Comparison of ENCODE assay signal across 19 cellular contexts in the genomic region with DNA sequence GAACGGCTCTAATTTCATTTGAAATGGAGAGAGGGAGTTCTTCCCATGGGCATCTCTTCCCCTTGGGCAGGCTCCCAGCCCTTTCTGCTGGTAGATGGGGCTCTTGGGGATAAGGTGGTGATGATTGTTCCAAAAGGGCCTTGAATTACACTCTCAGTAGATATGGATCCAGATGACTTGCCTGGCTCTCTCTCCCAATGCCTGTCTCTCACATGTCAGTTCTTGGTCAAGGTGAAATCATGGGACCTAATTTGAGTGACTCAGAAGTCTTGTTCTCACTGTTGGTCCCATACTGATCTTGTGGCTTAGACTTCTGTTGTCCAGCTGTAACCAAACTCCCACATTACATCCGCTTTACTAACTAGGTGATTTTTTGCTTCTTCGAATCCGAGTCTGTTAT.
DNase-seq lines count a peak whose midpoint lies in the region; ATAC-seq and TF ChIP-seq lines count a peak whose summit lies in the region.
"Had no signal": no experiment of that assay in that cellular context is flagged by ENCODE, and none has a peak within 500 bp of the region (broad histone marks: within the 10 kb centered on the region; RNA-seq: fewer than 3 reads in every experiment).

No MANE protein-coding gene starts in this region.

- H4K5ac ChIP-seq in IMR-90 (ENCODE audit: low read depth, low read length) = no peak overlapping the region

- H3K4ac ChIP-seq in IMR-90 (ENCODE audit: low read depth, low read length) = no peak overlapping the region

- no peak overlapping the region for H3K56ac ChIP-seq in IMR-90 (ENCODE audit: extremely low read depth, insufficient read depth, low read length)

- H3K4me1 ChIP-seq in IMR-90 (ENCODE audit: control insufficient read depth, insufficient read depth, low read length) = no peaks in the 10 kb centered on the region

- ATAC-seq in IMR-90 (ENCODE audit: low read depth) (no peak), HG02571 (IDR thresholded peaks at IDR 0.05; ENCODE audit: unreplicated experiment) (no peak)
- ATAC-seq: SK-N-SH treated with all-trans-retinoic acid at 6 μM for 48 hours had no signal

- H2AFZ ChIP-seq in IMR-90 (replicated peaks; ENCODE audit: low read length, poor library complexity) = no peak overlapping the region

- H4K91ac ChIP-seq in IMR-90 (ENCODE audit: insufficient read depth, low read depth, low read length) = no peak overlapping the region

- H4K20me1 ChIP-seq in IMR-90 (ENCODE audit: insufficient read depth, low read length) = no peaks in the 10 kb centered on the region
- H4K20me1 ChIP-seq: BLaER1 treated with 17β-estradiol and CSF1 and Interleukin-3, amounts not matched to agents 10 nM and 100 nM had no signal

- POLR2A ChIA-PET in IMR-90 (lab: Charles Lee; ENCODE audit: unreplicated experiment) = no interaction called here

- dilution Hi-C loops in IMR-90 (cut with HindIII; ENCODE audit: low sequenced_read_pairs, unreplicated experiment) = no loop called here

- H3K9me1 ChIP-seq in IMR-90 (ENCODE audit: insufficient read depth, low read length) = 0 out of 2 replicates have a peak, but pooled peaks cover 4% of the 10 kb centered on the region

- no peak overlapping the region for H3K14ac ChIP-seq in IMR-90 (replicated peaks; ENCODE audit: low read depth, low read length)

- no peak for TF ChIP-seq POLR2A in IMR-90 (IDR thresholded peaks at IDR 0.05; ENCODE audit: low read depth, low read length)

- no peak overlapping the region for H2BK20ac ChIP-seq in IMR-90 (ENCODE audit: low read depth, low read length)

- no peak overlapping the region for H3K27ac ChIP-seq in IMR-90 (ENCODE audit: insufficient read depth, low read length)
- H3K27ac ChIP-seq: BLaER1 treated with 17β-estradiol and CSF1 and Interleukin-3, amounts not matched to agents 10 nM and 100 nM had no signal

- no peak for TF ChIP-seq RAD21 in IMR-90 (IDR thresholded peaks at IDR 0.05; ENCODE audit: low read length)

- no peak overlapping the region for H3K18ac ChIP-seq in IMR-90 (ENCODE audit: low read depth, low read length)

- intact Hi-C loops in IMR-90 (cut with micrococcal nuclease) = no loop called here

- no peak overlapping the region for H3K9ac ChIP-seq in IMR-90 (ENCODE audit: low read depth, low read length)
- H3K9ac ChIP-seq: BLaER1 treated with 17β-estradiol and CSF1 and Interleukin-3, amounts not matched to agents 10 nM and 100 nM had no signal

- BruUV-seq in IMR-90 (replicated peaks; lab: Mats Ljungman, UMichigan) = no TSS peak

- no peak overlapping the region for H2BK15ac ChIP-seq in IMR-90 (ENCODE audit: low read depth, low read length)

- H3K36me3 ChIP-seq in IMR-90 (ENCODE audit: control insufficient read depth, insufficient read depth, low read length) = peaks cover 2% of the 10 kb centered on the region
- H3K36me3 ChIP-seq: BLaER1 treated with 17β-estradiol and CSF1 and Interleukin-3, amounts not matched to agents 10 nM and 100 nM had no signal

- no peak overlapping the region for H3K4me3 ChIP-seq in IMR-90 (ENCODE audit: insufficient read depth, low read depth, low read length)
- H3K4me3 ChIP-seq: BLaER1 treated with 17β-estradiol and CSF1 and Interleukin-3, amounts not matched to agents 10 nM and 100 nM had no signal

- H2BK120ac ChIP-seq in IMR-90 (ENCODE audit: low read depth, low read length) = no peak overlapping the region

- no peak for TF ChIP-seq CTCF in IMR-90 (conservative IDR thresholded peaks at IDR 0.05; ENCODE audit: low read depth, low read length)

- in situ Hi-C loops in IMR-90 (cut with MboI; ENCODE audit: low sequenced_read_pairs) = no loop called here

- no peak overlapping the region for H3K23ac ChIP-seq in IMR-90 (ENCODE audit: low read depth, low read length)

- no peaks in the 10 kb centered on the region; a peak in 1 of 4 replicates for H3K79me1 ChIP-seq in IMR-90 (ENCODE audit: low read depth in 1 of 2, low read length in 2 of 2)

- DNase-seq in Daoy (ENCODE audit: low read depth) = peak; percentile 42
- DNase-seq in IMR-90 = peak; percentile 39
- DNase-seq in astrocyte of the hippocampus (ENCODE audit: low read depth, low spot score) = peak; percentile 58
- peak; percentile 72 for DNase-seq in iris pigment epithelial cell (ENCODE audit: low read depth)
- DNase-seq in NCI-H526 treated with DMSO at 0.1 percent for 48 hours (lab: John Stamatoyannopoulos, UW) = no peak
- DNase-seq in activated effector memory CD4-positive, alpha-beta T cell treated with Interleukin-2 at 50 U/mL for 16 hours = no peak
- no peak for DNase-seq in T1000 (lab: John Stamatoyannopoulos, UW)
- DNase-seq: 8988T, DMS153, HFFc6, NCI-H1092, NCI-H1694, NCI-H2107, NCI-H345, NCI-H748 treated with DMSO at 0.1 percent for 48 hours, Right ventricle myocardium superior had no signal

- no peak overlapping the region for H2AK5ac ChIP-seq in IMR-90 (ENCODE audit: low read depth, low read length)

- H3K9me3 ChIP-seq in IMR-90 (ENCODE audit: control insufficient read depth, insufficient read depth, low read length) = no peaks in the 10 kb centered on the region

- no peak overlapping the region for H2AK9ac ChIP-seq in IMR-90 (replicated peaks; ENCODE audit: low read depth, low read length, poor library complexity)

- H3K4me2 ChIP-seq in IMR-90 (ENCODE audit: low read depth, low read length) = no peak overlapping the region
- H3K4me2 ChIP-seq: BLaER1 treated with 17β-estradiol and CSF1 and Interleukin-3, amounts not matched to agents 10 nM and 100 nM had no signal

- WGBS in IMR-90 (ENCODE audit: extremely low coverage in 2 of 2, insufficient read length in 1 of 2), 2 experiments = 100% methylated on average over 1 of the region's 4 CpGs; no CpG with 5 or more reads in 1 of the 2 experiments

- no peak overlapping the region for H4K8ac ChIP-seq in IMR-90 (ENCODE audit: low read depth in 2 of 2, low read length in 2 of 2)

- no peaks in the 10 kb centered on the region for H3K27me3 ChIP-seq in IMR-90 (ENCODE audit: control insufficient read depth, insufficient read depth, low read length)
- H3K27me3 ChIP-seq: BLaER1 treated with 17β-estradiol and CSF1 and Interleukin-3, amounts not matched to agents 10 nM and 100 nM had no signal

- H2BK5ac ChIP-seq in IMR-90 (ENCODE audit: low read depth, low read length, poor library complexity, severe bottlenecking) = no peak overlapping the region

- CTCF ChIA-PET in IMR-90 (lab: Yijun Ruan, JAX) = no interaction called here

TF ChIP-seq in IMR-90, 13 proteins besides CTCF, POLR2A, EP300 and RAD21:
- TF ChIP-seq NFE2L2 (IDR thresholded peaks at IDR 0.05; ENCODE audit: low read depth, low read length) = no peak

Comparison
In these comparisons a context has a peak if more than half of its experiments do, and no peak if none do; other contexts are left out.
1. DNase-seq: peak in Daoy (single experiment), IMR-90 (single experiment), astrocyte of the hippocampus (single experiment) and iris pigment epithelial cell (single experiment); none in NCI-H526 treated with DMSO at 0.1 percent for 48 hours (single experiment), activated effector memory CD4-positive, alpha-beta T cell treated with Interleukin-2 at 50 U/mL for 16 hours (single experiment) and T1000 (single experiment).